Comparison of ENCODE assay signal across 8 cellular contexts in genomic region chr17:17206149-17206912, GRCh38. TPM values are rescaled to one million over a fixed set of nuclear protein-coding genes. Genes with fewer than 3 reads are reported as not detected.
DNase-seq lines count a peak whose midpoint lies in the region; ATAC-seq, FAIRE-seq and TF ChIP-seq lines count a peak whose summit lies in the region.

PLD6 (minus strand) TSS chr17:17206333; CDS start chr17:17206286, 47 bp downstream.

- no peak within 1 kb of the TSS for H2AK5ac ChIP-seq in H1 (ENCODE audit: low read depth, low read length)

- no peak for TF ChIP-seq POLR2A in H1 (IDR thresholded peaks at IDR 0.05; ENCODE audit: control extremely low read depth in 1 of 2, low read depth in 2 of 2, low read length in 2 of 2)

- in situ Hi-C loops in ACHN (cut with HindIII; ENCODE audit: low pct_ligation_motif_present, low pct_unique_long_range_greater_than_20kb, low sequenced_read_pairs) = no loop called here

- WGBS in H1 (ENCODE audit: extremely low coverage in 1 of 2, insufficient coverage in 1 of 2, insufficient read length in 1 of 2, insufficient replicate concordance in 2 of 2, low coverage in 1 of 2, low lambda C conversion rate in 2 of 2, missing lambda C conversion rate in 1 of 2), 2 experiments = 96% methylated on average over 45 of the region's 77 CpGs; no CpG with 5 or more reads in 1 of the 2 experiments

- H3K27me3 Mint-ChIP-seq in natural killer cell (ENCODE audit: low read depth in 2 of 2) = no peaks in the 10 kb centered on the region

- DNase-seq in ACHN (peak; percentile 74), NOMO-1 treated with dmso at 0.1 percent for 144 hours (lab: John Stamatoyannopoulos, UW; ENCODE audit: unreplicated experiment) (peak; percentile 72), H1 (ENCODE audit: low read depth in 1 of 2, low spot score in 2 of 2) (no peak), natural killer cell (peak; percentile 75), stromal cell of bone marrow (ENCODE audit: low read depth) (peak; percentile 8)

- CTCF ChIA-PET in activated CD8-positive, alpha-beta memory T cell treated with anti-CD3 and anti-CD28 coated beads for 36 hours (lab: Charles Lee) = interaction anchor here (0.5 to 1.6 kb wide), 3 partner anchors 13 to 64 kb away, joined by 3 read pairs; no protein-coding TSS in a partner anchor
- CTCF ChIA-PET in H1 (lab: Charles Lee; ENCODE audit: partially characterized antibody) = interaction anchor here (0.9 to 1.3 kb wide), 2 partner anchors 12 to 63 kb away, joined by 3 to 4 read pairs; no protein-coding TSS in a partner anchor

- H3K4me2 ChIP-seq in H1 (ENCODE audit: insufficient read depth in 1 of 2, low read depth in 2 of 2, low read length in 2 of 2) = no peak within 1 kb of the TSS

- no peak within 1 kb of the TSS for H2BK12ac ChIP-seq in H1 (ENCODE audit: low read depth, low read length)

- no peak for TF ChIP-seq EP300 in H1 (IDR thresholded peaks at IDR 0.05; ENCODE audit: borderline replicate concordance in 1 of 2, low read depth in 2 of 2, low read length in 2 of 2)

- H3K27ac ChIP-seq in H1 (ENCODE audit: low read depth, low read length) = no peak within 1 kb of the TSS

- TF ChIP-seq CTCF in H1 (IDR thresholded peaks at IDR 0.05; ENCODE audit: control extremely low read depth in 1 of 3, insufficient read depth in 1 of 3, low read depth in 1 of 3, low read length in 3 of 3) = no peak
- TF ChIP-seq CTCF in natural killer cell (IDR thresholded peaks at IDR 0.05) = no peak

- H4K8ac ChIP-seq in H1 (ENCODE audit: extremely low read depth, insufficient read depth, low read length) = peak within 1 kb of the TSS; percentile 85

- no peak within 1 kb of the TSS for H2BK120ac ChIP-seq in H1 (replicated peaks; ENCODE audit: low read depth, low read length)

- H3K14ac ChIP-seq in H1 (ENCODE audit: insufficient read length) = no peak within 1 kb of the TSS

- H3K36me3 Mint-ChIP-seq in natural killer cell = no peaks in the 10 kb centered on the region

- H4K5ac ChIP-seq in H1 (ENCODE audit: insufficient read length, low read depth, low read length) = no peak within 1 kb of the TSS

- H2AFZ ChIP-seq in H1 (ENCODE audit: low read length) = no peak within 1 kb of the TSS

- H3K4me1 Mint-ChIP-seq in natural killer cell = peaks cover 22 to 41% of the 10 kb centered on the region in 2 donors

- H2BK20ac ChIP-seq in H1 (ENCODE audit: low read length) = no peak within 1 kb of the TSS

- no peak within 1 kb of the TSS for H3K56ac ChIP-seq in H1 (replicated peaks; ENCODE audit: insufficient read length, low read depth, low read length)

- no peaks in the 10 kb centered on the region for H3K79me2 ChIP-seq in H1 (ENCODE audit: control insufficient read depth in 1 of 2, insufficient read depth in 2 of 2, low read length in 2 of 2)

- peaks cover 0 to 3% of the 10 kb centered on the region in 2 experiments; a peak in 1 of 4 replicates for H3K9me3 ChIP-seq in H1 (ENCODE audit: insufficient read depth in 2 of 2, low read depth in 1 of 2, low read length in 1 of 2)

- H3K4me3 Mint-ChIP-seq in natural killer cell = peak within 1 kb of the TSS; percentile 80

- H3K4me3 ChIP-seq in H1 (ENCODE audit: extremely low read depth in 1 of 4, insufficient read depth in 2 of 4, low read depth in 3 of 4, low read length in 4 of 4) = no peak within 1 kb of the TSS

- H3K79me1 ChIP-seq in H1 (ENCODE audit: low read depth, low read length) = no peaks in the 10 kb centered on the region

- ATAC-seq in GM18907 (IDR thresholded peaks at IDR 0.05; ENCODE audit: unreplicated experiment) (peak; percentile 55), HG03565 (IDR thresholded peaks at IDR 0.05; ENCODE audit: unreplicated experiment) (peak; percentile 52), natural killer cell (peak; percentile 67 to 84 (median 75))

- H3K27ac Mint-ChIP-seq in natural killer cell = peak within 1 kb of the TSS; percentile 61 to 87

- intact Hi-C loops in natural killer cell (cut with micrococcal nuclease) = loop anchor here (1.0 to 10.0 kb wide), 3 partner anchors 31 to 96 kb away; partner anchors contain the start of genes FLCN and NT5M

- TF ChIP-seq RAD21 in H1 (IDR thresholded peaks at IDR 0.05 in 1 of 2, conservative IDR thresholded peaks at IDR 0.05 in 1 of 2; ENCODE audit: low read depth in 2 of 2, low read length in 2 of 2) = no peak

- no peak within 1 kb of the TSS for H3K9ac ChIP-seq in H1 (replicated peaks in 1 of 4; ENCODE audit: extremely low read depth in 1 of 4, low read depth in 3 of 4, low read length in 3 of 4)

- H3K27me3 ChIP-seq in H1 (replicated peaks in 1 of 4; ENCODE audit: control insufficient read depth in 3 of 4, extremely low read depth in 1 of 4, insufficient read depth in 3 of 4, low read length in 3 of 4) = no peaks in the 10 kb centered on the region

- no peak within 1 kb of the TSS for H2BK15ac ChIP-seq in H1 (ENCODE audit: low read length)

- H3K23ac ChIP-seq in H1 (ENCODE audit: insufficient read length) = no peak within 1 kb of the TSS

- FAIRE-seq in H1 (lab: Jason Lieb, UNC) = no peak

- H3K9me3 Mint-ChIP-seq in natural killer cell = no peaks in the 10 kb centered on the region

- POLR2A ChIA-PET in activated CD8-positive, alpha-beta memory T cell treated with anti-CD3 and anti-CD28 coated beads for 36 hours (lab: Charles Lee) = interaction anchor here (0.7 kb wide), 1 partner anchor 8 kb away, joined by 3 read pairs; no protein-coding TSS in a partner anchor
- POLR2A ChIA-PET in H1 (lab: Charles Lee; ENCODE audit: partially characterized antibody) = no interaction called here

- no peak within 1 kb of the TSS for H4K91ac ChIP-seq in H1 (replicated peaks; ENCODE audit: insufficient read length, low read length)

- no peak within 1 kb of the TSS for H3K18ac ChIP-seq in H1 (ENCODE audit: extremely low read depth, low read length)

- H3K4ac ChIP-seq in H1 (replicated peaks; ENCODE audit: insufficient read length, low read depth, low read length) = no peak within 1 kb of the TSS

- H3K4me1 ChIP-seq in H1 (replicated peaks in 1 of 4; ENCODE audit: control insufficient read depth in 3 of 4, insufficient read depth in 4 of 4, low read length in 3 of 4) = no peaks in the 10 kb centered on the region; a peak in 1 of 7 replicates

- no peaks in the 10 kb centered on the region for H3K23me2 ChIP-seq in H1 (ENCODE audit: low read depth, low read length)

- no peak within 1 kb of the TSS for H2BK5ac ChIP-seq in H1 (ENCODE audit: low read depth, low read length)

- H3K36me3 ChIP-seq in H1 (ENCODE audit: control insufficient read depth in 2 of 4, insufficient read depth in 4 of 4, low read length in 3 of 4) = no peaks in the 10 kb centered on the region

- peaks cover 0 to 2% of the 10 kb centered on the region in 2 experiments for H4K20me1 ChIP-seq in H1 (replicated peaks in 1 of 2; ENCODE audit: control insufficient read depth in 1 of 2, insufficient read depth in 2 of 2, low read length in 2 of 2)

TF ChIP-seq in H1, 55 proteins besides CTCF, POLR2A, EP300 and RAD21 (continues in another document):
- TF ChIP-seq MAX (IDR thresholded peaks at IDR 0.05) = peak; percentile 10; the same call in 1 of the 2 replicates
- peak; percentile 99 for TF ChIP-seq EGR1 (IDR thresholded peaks at IDR 0.05; ENCODE audit: borderline replicate concordance, low read depth, low read length)
- peak; percentile 75; the same call in 1 of the 2 replicates for TF ChIP-seq KDM1A (IDR thresholded peaks at IDR 0.05; ENCODE audit: borderline replicate concordance, low read length)
- TF ChIP-seq ATF2 (IDR thresholded peaks at IDR 0.05; ENCODE audit: low read length) = no peak
- no peak for TF ChIP-seq YY1 (IDR thresholded peaks at IDR 0.05; ENCODE audit: low read depth, low read length)
- no peak for TF ChIP-seq TCF12 (IDR thresholded peaks at IDR 0.05; ENCODE audit: low read depth, low read length)
- TF ChIP-seq JUN (IDR thresholded peaks at IDR 0.05; ENCODE audit: low read depth, low read length) = no peak
- no peak for TF ChIP-seq CHD1 (IDR thresholded peaks at IDR 0.05; ENCODE audit: low read depth, low read length)
- TF ChIP-seq FOSL1 (IDR thresholded peaks at IDR 0.05; ENCODE audit: insufficient read depth, low read depth, low read length) = peak; percentile 90
- no peak for TF ChIP-seq EZH2 (IDR thresholded peaks at IDR 0.05; ENCODE audit: low read depth, low read length, severe bottlenecking)
- TF ChIP-seq GABPA (IDR thresholded peaks at IDR 0.05; ENCODE audit: borderline replicate concordance, insufficient read depth, low read length) = no peak

RNA-seq across cellular contexts. Expression of gene PLD6, which starts in this region (rescaled TPM):
- 10 to 100 TPM; 22.2 to 23.0 TPM for total RNA-seq in activated CD8-positive, alpha-beta memory T cell treated with anti-CD3 and anti-CD28 coated beads for 36 hours
- total RNA-seq in H1 (2021; fragmentation: NEBNext Ultra II Directional; extraction: Animal tissue kit (Norgen Biotek cat#: 25700)) = 0.22 TPM in 1 of 2 replicates, not detected in the other
- polyA plus RNA-seq in H1 (2011; rRNA removed) = 0.17 and 0.20 TPM in 2 replicates
- polyA plus RNA-seq in H1 (2011; cell fraction: cytosol; rRNA removed) = 0.31 TPM
- 0.43 TPM for polyA plus RNA-seq in H1 (2011; cell fraction: nucleus; rRNA removed)
- 0.16 to 0.39 TPM (median 0.32 TPM) in 4 replicates for polyA plus RNA-seq in H1 (2012, experiment 1 of 2)
- polyA plus RNA-seq in H1 (2012, experiment 2 of 2) = not detected
- polyA plus RNA-seq in H1 (2013, experiment 1 of 2) = 0.06 TPM
- 0.06 TPM for polyA plus RNA-seq in H1 (2013, experiment 2 of 2)
- 0.38 TPM in 1 of 2 replicates, not detected in the other for polyA minus RNA-seq in H1 (2011; rRNA and poly(A)+ RNA removed)
- polyA minus RNA-seq in H1 (2011; cell fraction: cytosol; rRNA and poly(A)+ RNA removed) = not detected
- not detected for polyA minus RNA-seq in H1 (2011; cell fraction: nucleus; rRNA and poly(A)+ RNA removed)
- 1 to 10 TPM in 1 of 3 donors, under 1 TPM in 2; 0.45 to 1.7 (median 0.84) TPM for total RNA-seq in natural killer cell

Comparison
In these comparisons a context has a peak if more than half of its experiments do, and no peak if none do; other contexts are left out.
1. RNA of gene PLD6 (total RNA-seq): 22.2 to 23.0 TPM in activated CD8-positive, alpha-beta memory T cell treated with anti-CD3 and anti-CD28 coated beads for 36 hours; 0.45 to 1.7 TPM in natural killer cell and 0.22 TPM in H1; every median in the first group is over 4 times any median in the second.
2. DNase-seq: peak in ACHN (single experiment), NOMO-1 treated with dmso at 0.1 percent for 144 hours (single experiment), natural killer cell (single experiment) and stromal cell of bone marrow (single experiment); none in H1 (0 of 2).
3. Peak in every context shown above with its lines, with median percentiles within 50 percentile points of each other: ATAC-seq.